Comparison of ENCODE assay signal across 15 cellular contexts in genomic region chr6:43086022-43086658, GRCh38. TPM values are rescaled to one million over a fixed set of nuclear protein-coding genes. Genes with fewer than 3 reads are reported as not detected.
DNase-seq lines count a peak whose midpoint lies in the region; ATAC-seq and TF ChIP-seq lines count a peak whose summit lies in the region.
"Had no signal": no experiment of that assay in that cellular context is flagged by ENCODE, and none has a peak within 500 bp of the region (broad histone marks: within the 10 kb centered on the region; RNA-seq: fewer than 3 reads in every experiment).

No MANE protein-coding gene starts in this region.

- no peak overlapping the region for H3K4me3 Mint-ChIP-seq in naive thymus-derived CD4-positive, alpha-beta T cell
- H3K4me3 Mint-ChIP-seq: naive thymus-derived CD8-positive, alpha-beta T cell had no signal

- no peak overlapping the region for H3K27ac Mint-ChIP-seq in naive thymus-derived CD4-positive, alpha-beta T cell
- H3K27ac Mint-ChIP-seq: naive thymus-derived CD8-positive, alpha-beta T cell had no signal

- no peak for DNase-seq in activated CD4-positive, CD25-positive, alpha-beta regulatory T cell treated with anti-CD3 and anti-CD28 coated beads, Interleukin-2, amount 50 U/mL, for 72 hours
- DNase-seq in Panc1 (ENCODE audit: low read depth, low spot score) (no peak), NCI-H748 (lab: John Stamatoyannopoulos, UW; ENCODE audit: unreplicated experiment) (no peak), NCI-H446 (lab: John Stamatoyannopoulos, UW) (no peak), RPMI8226 (no peak)
- no peak for DNase-seq in naive thymus-derived CD4-positive, alpha-beta T cell
- DNase-seq: activated gamma-delta T cell; naive thymus-derived CD8-positive, alpha-beta T cell; NCI-H2029; transverse colon had no signal

- intact Hi-C loops in Panc1 (cut with micrococcal nuclease; ENCODE audit: unreplicated experiment): no loop called here
- intact Hi-C loops in naive thymus-derived CD4-positive, alpha-beta T cell (cut with micrococcal nuclease): no loop called here

- peaks cover 67% of the 10 kb centered on the region for H3K4me1 ChIP-seq in Panc1 (ENCODE audit: control insufficient read depth, insufficient read depth, low read length)
- no peaks in the 10 kb centered on the region for H3K4me1 ChIP-seq in naive thymus-derived CD4-positive, alpha-beta T cell (ENCODE audit: control insufficient read depth in 2 of 2, insufficient read depth in 2 of 2, low read length in 2 of 2)
- H3K4me1 ChIP-seq: A549 had no signal

- H3K9me3 ChIP-seq in Panc1 (ENCODE audit: control insufficient read depth, insufficient read depth, low read depth, low read length): no peaks in the 10 kb centered on the region
- no peaks in the 10 kb centered on the region for H3K9me3 ChIP-seq in naive thymus-derived CD4-positive, alpha-beta T cell (ENCODE audit: control insufficient read depth in 2 of 3, low read length in 3 of 3)
- H3K9me3 ChIP-seq: A549, transverse colon had no signal

- H3K27me3 Mint-ChIP-seq in naive thymus-derived CD4-positive, alpha-beta T cell: peaks cover 0 to 12% (median 0%) of the 10 kb centered on the region in 5 donors

- POLR2A ChIA-PET in Panc1 (lab: Charles Lee): interaction anchor here (0.7 kb wide), 1 partner anchor 525 kb away, joined by 3 read pairs; no protein-coding TSS in a partner anchor
- POLR2A ChIA-PET in naive thymus-derived CD4-positive, alpha-beta T cell (lab: Charles Lee): no interaction called here

- H3K36me3 Mint-ChIP-seq in naive thymus-derived CD4-positive, alpha-beta T cell: no peaks in the 10 kb centered on the region
- H3K36me3 Mint-ChIP-seq: naive thymus-derived CD8-positive, alpha-beta T cell had no signal

- H3K27me3 ChIP-seq in Panc1 (ENCODE audit: control insufficient read depth, insufficient read depth, low read length): no peaks in the 10 kb centered on the region
- H3K27me3 ChIP-seq in naive thymus-derived CD4-positive, alpha-beta T cell (ENCODE audit: control insufficient read depth in 2 of 2, insufficient read depth in 2 of 2, low read length in 2 of 2): no peaks in the 10 kb centered on the region
- H3K27me3 ChIP-seq: cardiac muscle cell, transverse colon had no signal

- in situ Hi-C loops in Panc1 (cut with HindIII; ENCODE audit: low pct_unique_long_range_greater_than_20kb, low sequenced_read_pairs): no loop called here

- no peaks in the 10 kb centered on the region for H3K9me3 Mint-ChIP-seq in naive thymus-derived CD4-positive, alpha-beta T cell
- H3K9me3 Mint-ChIP-seq: naive thymus-derived CD8-positive, alpha-beta T cell had no signal

- H3K4me1 Mint-ChIP-seq in naive thymus-derived CD4-positive, alpha-beta T cell: no peaks in the 10 kb centered on the region

- peak overlapping the region; percentile 52; the same call in 1 of the 2 replicates for H3K27ac ChIP-seq in Panc1 (ENCODE audit: low read length)
- no peak overlapping the region for H3K27ac ChIP-seq in naive thymus-derived CD4-positive, alpha-beta T cell (ENCODE audit: low read depth, low read length)
- H3K27ac ChIP-seq: A549, cardiac muscle cell, transverse colon had no signal

- no peaks in the 10 kb centered on the region for H3K36me3 ChIP-seq in Panc1 (ENCODE audit: control insufficient read depth, insufficient read depth, low read length)
- H3K36me3 ChIP-seq in naive thymus-derived CD4-positive, alpha-beta T cell (ENCODE audit: control insufficient read depth in 2 of 3, insufficient read depth in 3 of 3, low read length in 3 of 3): no peaks in the 10 kb centered on the region
- H3K36me3 ChIP-seq: cardiac muscle cell, transverse colon had no signal

- TF ChIP-seq CTCF in Panc1 (IDR thresholded peaks at IDR 0.05): no peak

- CTCF ChIA-PET in Panc1 (lab: Charles Lee): no interaction called here
- CTCF ChIA-PET in naive thymus-derived CD4-positive, alpha-beta T cell (lab: Charles Lee): no interaction called here

- BruUV-seq in Panc1 (replicated peaks; lab: Mats Ljungman, UMichigan): no TSS peak

- peak; percentile 83 to 86 for ATAC-seq in activated CD4-positive, CD25-positive, alpha-beta regulatory T cell treated with anti-CD3 and anti-CD28 coated beads, Interleukin-2, amount 50 U/mL, for 24 hours
- ATAC-seq in GM18499 (IDR thresholded peaks at IDR 0.05; ENCODE audit: insufficient read depth, unreplicated experiment) (peak; percentile 57), Panc1 (no peak)
- peak; percentile 14 for ATAC-seq in naive thymus-derived CD4-positive, alpha-beta T cell
- ATAC-seq: A549; naive thymus-derived CD8-positive, alpha-beta T cell; SK-N-SH treated with all-trans-retinoic acid at 6 μM for 48 hours had no signal

- no peak overlapping the region for H3K4me3 ChIP-seq in Panc1 (ENCODE audit: low read depth in 2 of 2, low read length in 2 of 2)
- H3K4me3 ChIP-seq in naive thymus-derived CD4-positive, alpha-beta T cell (ENCODE audit: low read length): no peak overlapping the region
- H3K4me3 ChIP-seq: A549, cardiac muscle cell, transverse colon had no signal

RNA-seq across cellular contexts. Expression of gene PTK7, which starts 10.0 kb away (rescaled TPM):
- 240 TPM for total RNA-seq in Panc1 (2021; ENCODE audit: unreplicated experiment)
- polyA plus RNA-seq in Panc1 (2012; ENCODE audit: insufficient read length): 281 TPM
- 1 to 10 TPM in 4 of 5 experiments, under 1 TPM in 1; 0.51 to 3.5 (median 1.4) TPM for total RNA-seq in naive thymus-derived CD4-positive, alpha-beta T cell
- polyA plus RNA-seq in naive thymus-derived CD4-positive, alpha-beta T cell: under 1 TPM; 0.31 to 0.38 TPM

RNA-seq across cellular contexts. Expression of gene KLC4, which starts 26.7 kb away (rescaled TPM):
- total RNA-seq in Panc1 (2021; ENCODE audit: unreplicated experiment): 22.6 TPM
- polyA plus RNA-seq in Panc1 (2012; ENCODE audit: insufficient read length): 21.8 TPM
- total RNA-seq in naive thymus-derived CD4-positive, alpha-beta T cell: 10 to 100 TPM; 16.5 to 56.9 (median 42.5) TPM
- polyA plus RNA-seq in naive thymus-derived CD4-positive, alpha-beta T cell: 10 to 100 TPM; 11.6 to 12.7 TPM

RNA-seq across cellular contexts. Expression of gene MRPL2, which starts 26.9 kb away (rescaled TPM):
- 65.6 TPM for total RNA-seq in Panc1 (2021; ENCODE audit: unreplicated experiment)
- 99.3 TPM for polyA plus RNA-seq in Panc1 (2012; ENCODE audit: insufficient read length)
- total RNA-seq in naive thymus-derived CD4-positive, alpha-beta T cell: 10 to 100 TPM; 32.0 to 57.5 (median 47.7) TPM
- polyA plus RNA-seq in naive thymus-derived CD4-positive, alpha-beta T cell: 10 to 100 TPM; 48.4 to 58.6 TPM

RNA-seq across cellular contexts. Expression of gene CUL7, which starts 32.5 kb away (rescaled TPM):
- total RNA-seq in Panc1 (2021; ENCODE audit: unreplicated experiment): 32.1 TPM
- 30.5 TPM for polyA plus RNA-seq in Panc1 (2012; ENCODE audit: insufficient read length)
- 10 to 100 TPM in 4 of 5 experiments, 1 to 10 TPM in 1; 9.8 to 14.5 (median 12.7) TPM for total RNA-seq in naive thymus-derived CD4-positive, alpha-beta T cell
- 1 to 10 TPM; 2.9 to 4.0 TPM for polyA plus RNA-seq in naive thymus-derived CD4-positive, alpha-beta T cell

Comparison
In these comparisons a context has a peak if more than half of its experiments do, and no peak if none do; other contexts are left out.
1. RNA of gene PTK7, which starts 10.0 kb away (total RNA-seq): 240 TPM in Panc1 (single experiment); 0.51 to 3.5 TPM in naive thymus-derived CD4-positive, alpha-beta T cell; every median in the first group is over 10 times any median in the second.